ENCODE assay signal across 13 cellular contexts in the genomic region with DNA sequence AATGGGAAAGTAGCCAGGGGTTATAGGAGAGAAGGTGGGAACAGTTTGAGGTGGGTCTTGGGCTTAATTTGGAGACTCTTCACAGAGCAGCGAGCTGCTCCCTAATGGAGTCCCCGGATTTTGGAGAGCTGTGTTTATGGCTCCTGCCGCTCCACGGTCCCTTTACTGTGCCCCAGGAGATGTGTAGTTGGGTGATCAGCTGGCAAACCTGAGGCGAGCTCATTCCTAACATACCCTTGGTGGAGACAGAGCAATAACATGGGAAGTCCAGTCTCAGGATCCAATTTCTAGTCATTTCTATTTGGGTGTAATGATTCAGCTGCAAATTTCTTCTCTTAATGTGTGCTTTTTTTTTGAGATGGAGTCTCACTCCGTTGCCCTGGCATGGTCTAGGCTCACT. TPM values are rescaled to one million over a fixed set of nuclear protein-coding genes. Genes with fewer than 3 reads are reported as not detected.
DNase-seq lines count a peak whose midpoint lies in the region; ATAC-seq and TF ChIP-seq lines count a peak whose summit lies in the region.
"Had no signal": no experiment of that assay in that cellular context is flagged by ENCODE, and none has a peak within 500 bp of the region (broad histone marks: within the 10 kb centered on the region; RNA-seq: fewer than 3 reads in every experiment).

No MANE protein-coding gene starts in this region.

- TF ChIP-seq CTCF in HFFc6 (IDR thresholded peaks at IDR 0.05): no peak
- TF ChIP-seq CTCF in RWPE2 (IDR thresholded peaks at IDR 0.05; ENCODE audit: poor library complexity, severe bottlenecking): no peak

- no peaks in the 10 kb centered on the region for H3K9me3 ChIP-seq in RWPE2 (ENCODE audit: severe bottlenecking)
- H3K9me3 ChIP-seq: Caco-2, HAP-1 had no signal

- H3K27me3 ChIP-seq in RWPE2 (ENCODE audit: insufficient read depth, poor library complexity, severe bottlenecking): no peaks in the 10 kb centered on the region

- no peak overlapping the region for H3K4me3 ChIP-seq in RWPE2 (ENCODE audit: severe bottlenecking)
- H3K4me3 ChIP-seq: GM23248, HAP-1 had no signal

- peak overlapping the region; percentile 4; the same call in 1 of the 2 replicates for H3K27ac Mint-ChIP-seq in HFFc6
- H3K27ac Mint-ChIP-seq: CD4-positive, alpha-beta T cell had no signal

- intact Hi-C loops in sciatic nerve (cut with DNase I): no loop called here

- no peaks in the 10 kb centered on the region for H3K4me1 ChIP-seq in RWPE2 (ENCODE audit: insufficient read depth, poor library complexity, severe bottlenecking)
- H3K4me1 ChIP-seq: Caco-2, HAP-1 had no signal

- no peak overlapping the region for H3K27ac ChIP-seq in RWPE2 (ENCODE audit: poor library complexity, severe bottlenecking)
- H3K27ac ChIP-seq: C4-2B, GM23248 had no signal

- ATAC-seq in RWPE2 (ENCODE audit: low read depth) (peak; percentile 15; the same call in 1 of the 3 replicates), esophagus mucosa (peak; percentile 18), sciatic nerve (no peak), HG03521 (IDR thresholded peaks at IDR 0.05; ENCODE audit: unreplicated experiment) (no peak), HG02884 (IDR thresholded peaks at IDR 0.05; ENCODE audit: unreplicated experiment) (no peak)

- no peak overlapping the region for H3K4me3 Mint-ChIP-seq in HFFc6
- H3K4me3 Mint-ChIP-seq: CD4-positive, alpha-beta T cell had no signal

- peaks cover 4% of the 10 kb centered on the region; the same call in 1 of the 2 replicates for H3K27me3 Mint-ChIP-seq in HFFc6 (ENCODE audit: insufficient read depth)

- no peaks in the 10 kb centered on the region; the same call in 1 of the 2 replicates for H3K4me1 Mint-ChIP-seq in HFFc6 (ENCODE audit: low read depth)

- H3K36me3 Mint-ChIP-seq in HFFc6 (ENCODE audit: low read depth): peaks cover 4% of the 10 kb centered on the region; the same call in 1 of the 2 replicates

- H3K36me3 ChIP-seq in RWPE2 (ENCODE audit: low read depth): no peaks in the 10 kb centered on the region
- H3K36me3 ChIP-seq: HAP-1 had no signal

- H3K9me3 Mint-ChIP-seq in HFFc6: no peaks in the 10 kb centered on the region
- H3K9me3 Mint-ChIP-seq: CD4-positive, alpha-beta T cell had no signal

- DNase-seq in HFFc6: no peak
- no peak for DNase-seq in RWPE2 (ENCODE audit: low spot score)
- peak; percentile 1 for DNase-seq in sciatic nerve (ENCODE audit: low spot score)
- DNase-seq in NCI-H2171 (lab: John Stamatoyannopoulos, UW): no peak
- DNase-seq: AML-193; CD4-positive, alpha-beta T cell had no signal

RNA-seq across cellular contexts. Expression of a gene that starts 1.5 kb away (rescaled TPM):
- 1 to 10 TPM in 4 of 6 experiments, under 1 TPM in 2; 0.40 to 1.6 (median 1.2) TPM for total RNA-seq in HFFc6 (2021; fragmentation: NEBNext Ultra II Directional; extraction: Animal tissue kit (Norgen Biotek cat#: 25700))
- total RNA-seq in esophagus mucosa: 0.84 TPM
- total RNA-seq in sciatic nerve: 8.8 TPM

Comparison
In these comparisons a context has a peak if more than half of its experiments do, and no peak if none do; other contexts are left out.
1. ATAC-seq: peak in RWPE2 (single experiment) and esophagus mucosa (single experiment); none in sciatic nerve (single experiment), HG03521 (single experiment) and HG02884 (single experiment).